Comparison of ENCODE assay signal across 8 cellular contexts in the genomic region with DNA sequence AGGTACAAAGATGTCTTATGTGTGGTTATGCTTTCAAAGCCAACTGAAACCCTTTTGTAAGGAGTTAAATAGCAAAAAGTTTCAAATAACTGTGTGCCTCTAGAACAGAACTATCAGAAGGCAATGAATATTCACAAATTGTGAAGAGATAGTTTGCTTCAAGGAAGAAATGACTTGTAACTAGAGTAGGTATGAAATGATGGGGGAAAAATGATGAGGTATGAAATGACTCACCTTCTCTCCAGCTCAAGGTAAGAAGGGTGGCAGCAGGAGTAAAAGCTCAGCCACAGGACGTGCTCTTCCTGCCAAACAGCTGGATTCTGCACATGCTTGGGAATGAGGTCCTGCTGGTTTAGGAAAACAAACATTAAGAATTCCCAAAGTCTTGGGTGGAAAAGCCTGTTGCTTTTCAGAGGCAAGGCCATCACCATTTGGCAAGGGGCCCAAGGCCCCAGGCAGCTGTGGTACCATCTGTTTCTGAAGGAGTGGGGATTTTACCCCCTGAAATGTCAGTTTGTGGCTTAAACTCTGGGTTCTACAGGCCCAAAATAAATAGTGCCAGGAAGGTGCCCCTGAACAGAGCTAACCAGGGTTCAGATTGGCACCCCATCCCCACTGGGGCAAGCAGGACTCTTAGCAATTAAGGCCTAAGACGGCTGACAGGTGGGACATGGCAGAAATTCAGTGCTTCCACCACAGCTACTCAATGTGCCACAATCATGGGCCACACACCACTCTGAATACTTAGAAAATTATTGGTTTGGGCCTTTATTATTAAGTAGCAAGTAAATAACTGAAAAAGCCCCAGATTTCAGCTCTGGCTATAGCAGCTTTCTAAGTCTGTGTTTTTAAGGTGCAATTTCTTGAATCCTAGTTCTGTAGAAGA. TPM values are rescaled to one million over a fixed set of nuclear protein-coding genes. Genes with fewer than 3 reads are reported as not detected.
DNase-seq lines count a peak whose midpoint lies in the region; ATAC-seq and TF ChIP-seq lines count a peak whose summit lies in the region.

No MANE protein-coding gene starts in this region.

- peaks cover 7 to 94% (median 43%) of the 10 kb centered on the region in 3 donors for H3K36me3 ChIP-seq in tibial nerve

- H3K4me1 Mint-ChIP-seq in activated CD8-positive, alpha-beta memory T cell treated with anti-CD3 and anti-CD28 coated beads, Interleukin-2, amount 10 ng/mL, durations not matched to agents 7 days and 5 days: peaks cover 57% of the 10 kb centered on the region
- H3K4me1 Mint-ChIP-seq in osteocyte (ENCODE audit: unreplicated experiment): peaks cover 39% of the 10 kb centered on the region

- peaks cover 0 to 52% (median 0%) of the 10 kb centered on the region in 4 donors for H3K4me1 ChIP-seq in tibial nerve
- no peaks in the 10 kb centered on the region for H3K4me1 ChIP-seq in right cardiac atrium (ENCODE audit: control insufficient read depth, insufficient read depth, low read length)

- no peak overlapping the region for H3K4me3 ChIP-seq in tibial nerve
- no peak overlapping the region for H3K4me3 ChIP-seq in right cardiac atrium (ENCODE audit: low read length)

- no peaks in the 10 kb centered on the region for H3K27me3 Mint-ChIP-seq in activated CD8-positive, alpha-beta memory T cell treated with anti-CD3 and anti-CD28 coated beads, Interleukin-2, amount 10 ng/mL, durations not matched to agents 7 days and 5 days
- H3K27me3 Mint-ChIP-seq in osteocyte (ENCODE audit: unreplicated experiment): no peaks in the 10 kb centered on the region

- H3K9me3 ChIP-seq in tibial nerve: no peaks in the 10 kb centered on the region
- no peaks in the 10 kb centered on the region for H3K9me3 ChIP-seq in right cardiac atrium (ENCODE audit: control insufficient read depth, low read length)

- intact Hi-C loops in right cardiac atrium (cut with DNase I): no loop called here

- H3K27ac Mint-ChIP-seq in activated CD8-positive, alpha-beta memory T cell treated with anti-CD3 and anti-CD28 coated beads, Interleukin-2, amount 10 ng/mL, durations not matched to agents 7 days and 5 days: peak overlapping the region; percentile 60
- peak overlapping the region; percentile 56 for H3K27ac Mint-ChIP-seq in osteocyte (ENCODE audit: unreplicated experiment)

- no peak for TF ChIP-seq EP300 in tibial nerve (IDR thresholded peaks at IDR 0.05)

- no peaks in the 10 kb centered on the region for H3K9me3 Mint-ChIP-seq in activated CD8-positive, alpha-beta memory T cell treated with anti-CD3 and anti-CD28 coated beads, Interleukin-2, amount 10 ng/mL, durations not matched to agents 7 days and 5 days (ENCODE audit: low read depth)
- H3K9me3 Mint-ChIP-seq in osteocyte (ENCODE audit: unreplicated experiment): no peaks in the 10 kb centered on the region

- TF ChIP-seq CTCF in osteocyte (IDR thresholded peaks at IDR 0.05) (no peak), tibial nerve (IDR thresholded peaks at IDR 0.05) (no peak)

- no peak overlapping the region for H3K4me3 Mint-ChIP-seq in activated CD8-positive, alpha-beta memory T cell treated with anti-CD3 and anti-CD28 coated beads, Interleukin-2, amount 10 ng/mL, durations not matched to agents 7 days and 5 days
- H3K4me3 Mint-ChIP-seq in osteocyte (ENCODE audit: unreplicated experiment): no peak overlapping the region

- CTCF ChIA-PET in activated CD8-positive, alpha-beta memory T cell treated with anti-CD3 and anti-CD28 coated beads, Interleukin-2, amount 10 ng/mL, durations not matched to agents 7 days and 5 days (lab: Charles Lee): interaction anchor here (0.9 to 7.4 kb wide), 3 partner anchors 20 to 85 kb away, joined by 3 to 36 read pairs (median 13); no protein-coding TSS in a partner anchor

- peaks cover 51% of the 10 kb centered on the region for H3K36me3 Mint-ChIP-seq in activated CD8-positive, alpha-beta memory T cell treated with anti-CD3 and anti-CD28 coated beads, Interleukin-2, amount 10 ng/mL, durations not matched to agents 7 days and 5 days
- peaks cover 37% of the 10 kb centered on the region for H3K36me3 Mint-ChIP-seq in osteocyte (ENCODE audit: unreplicated experiment)

- no peak for DNase-seq in activated CD8-positive, alpha-beta memory T cell treated with anti-CD3 and anti-CD28 coated beads, Interleukin-2, amount 10 ng/mL, durations not matched to agents 7 days and 5 days
- DNase-seq in osteocyte (ENCODE audit: extremely low spot score, unreplicated experiment) (no peak), tibial nerve (ENCODE audit: low spot score in 2 of 2) (no peak), cerebellum (ENCODE audit: low spot score) (no peak), pons (ENCODE audit: low spot score) (no peak), right cardiac atrium (no peak)

- TF ChIP-seq POLR2A in GM18505 (IDR thresholded peaks at IDR 0.05; ENCODE audit: borderline replicate concordance, extremely low read depth, insufficient read depth, insufficient read length) (peak; percentile 56), tibial nerve (IDR thresholded peaks at IDR 0.05) (no peak)

- H3K27me3 ChIP-seq in tibial nerve: no peaks in the 10 kb centered on the region
- H3K27me3 ChIP-seq in right cardiac atrium (ENCODE audit: control insufficient read depth, insufficient read depth): no peaks in the 10 kb centered on the region

- ATAC-seq in GM18505 (IDR thresholded peaks at IDR 0.05; ENCODE audit: unreplicated experiment) (no peak), HG02870 (IDR thresholded peaks at IDR 0.05; ENCODE audit: unreplicated experiment) (peak; percentile 43), right cardiac atrium (no peak)
- peak; percentile 68 for ATAC-seq in activated CD8-positive, alpha-beta memory T cell treated with anti-CD3 and anti-CD28 coated beads, Interleukin-2, amount 10 ng/mL, durations not matched to agents 7 days and 5 days

- H3K27ac ChIP-seq in tibial nerve (peak overlapping the region in 2 of 4 donors; percentile 18 to 46), right cardiac atrium (ENCODE audit: low read length) (no peak overlapping the region)

- WGBS in tibial nerve, 2 donors: 54% methylated on average over 2 of the region's 2 CpGs
- WGBS in right cardiac atrium: 57% methylated on average over 2 of the region's 2 CpGs

RNA-seq across cellular contexts. Expression of gene HERPUD1, which starts 13.3 kb away (rescaled TPM):
- 100 to 1,000 TPM; 127 to 149 TPM for total RNA-seq in activated CD8-positive, alpha-beta memory T cell treated with anti-CD3 and anti-CD28 coated beads, Interleukin-2, amount 10 ng/mL, durations not matched to agents 7 days and 5 days
- total RNA-seq in osteocyte (251 and 285 TPM in 2 replicates), tibial nerve (100 to 1,000 TPM; 143 to 274 (median 161) TPM), cerebellum (53.8 TPM), right cardiac atrium (100 to 1,000 TPM in 3 of 4 donors, 10 to 100 TPM in 1; 98.6 to 126 (median 118) TPM)
- polyA plus RNA-seq in right cardiac atrium: 94.6 TPM

RNA-seq across cellular contexts. Expression of gene CETP, which starts 16.6 kb away (rescaled TPM):
- total RNA-seq in activated CD8-positive, alpha-beta memory T cell treated with anti-CD3 and anti-CD28 coated beads, Interleukin-2, amount 10 ng/mL, durations not matched to agents 7 days and 5 days: not detected
- not detected in 2 replicates for total RNA-seq in osteocyte
- not detected for total RNA-seq in tibial nerve
- total RNA-seq in cerebellum: 1.2 TPM
- under 1 TPM in 2 of 4 donors, not detected in 2; 0.46 to 0.59 TPM for total RNA-seq in right cardiac atrium
- polyA plus RNA-seq in right cardiac atrium: 0.34 TPM

RNA-seq across cellular contexts. Expression of gene NLRC5, which starts 44.2 kb away (rescaled TPM):
- 100 to 1,000 TPM; 156 to 287 TPM for total RNA-seq in activated CD8-positive, alpha-beta memory T cell treated with anti-CD3 and anti-CD28 coated beads, Interleukin-2, amount 10 ng/mL, durations not matched to agents 7 days and 5 days
- 21.1 and 24.7 TPM in 2 replicates for total RNA-seq in osteocyte
- 10 to 100 TPM; 32.4 to 57.9 (median 37.1) TPM for total RNA-seq in tibial nerve
- 4.0 TPM for total RNA-seq in cerebellum
- total RNA-seq in right cardiac atrium: 10 to 100 TPM in 2 of 4 donors, 1 to 10 TPM in 2; 7.9 to 25.0 (median 13.1) TPM
- 8.2 TPM for polyA plus RNA-seq in right cardiac atrium

Comparison
In these comparisons a context has a peak if more than half of its experiments do, and no peak if none do; other contexts are left out.
1. ATAC-seq: peak in HG02870 (single experiment) and activated CD8-positive, alpha-beta memory T cell treated with anti-CD3 and anti-CD28 coated beads, Interleukin-2, amount 10 ng/mL, durations not matched to agents 7 days and 5 days (single experiment); none in GM18505 (single experiment) and right cardiac atrium (0 of 2).